In genomic region chr18:13382990-13383821, GRCh38 we compare ENCODE assay signal across 12 cellular contexts.
A peak's percentile ranks its signal among the peaks of the same experiment; 100 is the strongest.
DNase-seq lines count a peak whose midpoint lies in the region; ATAC-seq and TF ChIP-seq lines count a peak whose summit lies in the region.
"Had no signal": no experiment of that assay in that cellular context is flagged by ENCODE, and none has a peak within 500 bp of the region (broad histone marks: within the 10 kb centered on the region; RNA-seq: fewer than 3 reads in every experiment).

No MANE protein-coding gene starts in this region.

- H3K27me3 ChIP-seq in right cardiac atrium (ENCODE audit: control insufficient read depth, insufficient read depth) (no peaks in the 10 kb centered on the region), spleen (replicated peaks in 1 of 7) (no peaks in the 10 kb centered on the region)

- H3K4me3 Mint-ChIP-seq in activated T-cell treated with anti-CD3 and anti-CD28 coated beads, Interleukin-2, amount 50 U/mL, for 4 hours: peak overlapping the region; percentile 86

- H3K4me1 Mint-ChIP-seq in activated T-cell treated with anti-CD3 and anti-CD28 coated beads, Interleukin-2, amount 50 U/mL, for 4 hours (ENCODE audit: low read depth): peaks cover 61% of the 10 kb centered on the region

- no peak for TF ChIP-seq POLR2A in spleen (IDR thresholded peaks at IDR 0.05)

- peak overlapping the region; percentile 91 for H3K27ac ChIP-seq in right cardiac atrium (ENCODE audit: low read length)
- peak overlapping the region; percentile 55 to 90 (median 80) for H3K27ac ChIP-seq in spleen
- H3K27ac ChIP-seq: 22Rv1 had no signal

- intact Hi-C loops in right cardiac atrium (cut with DNase I) (loop anchor here in 3 of 4 donors (5.0 to 10.0 kb wide), 4 partner anchors 62 to 168 kb away; partner anchors contain the start of gene LDLRAD4 (in 1 of the 3)), spleen (cut with DNase I; ENCODE audit: low total_unique reads) (loop anchor here (5.0 kb wide), 1 partner anchor 166 kb away; the partner anchor contains the start of gene LDLRAD4)

- H3K27me3 Mint-ChIP-seq in activated T-cell treated with anti-CD3 and anti-CD28 coated beads, Interleukin-2, amount 50 U/mL, for 4 hours (ENCODE audit: low read depth): no peaks in the 10 kb centered on the region

- peaks cover 4% of the 10 kb centered on the region for H3K36me3 Mint-ChIP-seq in activated T-cell treated with anti-CD3 and anti-CD28 coated beads, Interleukin-2, amount 50 U/mL, for 4 hours (ENCODE audit: insufficient read depth)

- peaks cover 0 to 9% (median 0%) of the 10 kb centered on the region in 6 donors for H3K36me3 ChIP-seq in spleen

- no peaks in the 10 kb centered on the region for H3K9me3 Mint-ChIP-seq in activated T-cell treated with anti-CD3 and anti-CD28 coated beads, Interleukin-2, amount 50 U/mL, for 4 hours

- H3K4me1 ChIP-seq in right cardiac atrium (ENCODE audit: control insufficient read depth, insufficient read depth, low read length) (peaks cover 18% of the 10 kb centered on the region), spleen (peaks cover 15 to 51% (median 23%) of the 10 kb centered on the region in 6 donors)

- H3K9me3 ChIP-seq in right cardiac atrium (ENCODE audit: control insufficient read depth, low read length): no peaks in the 10 kb centered on the region
- no peaks in the 10 kb centered on the region for H3K9me3 ChIP-seq in spleen

- TF ChIP-seq CTCF in spleen (IDR thresholded peaks at IDR 0.05 in 8 of 11, conservative IDR thresholded peaks at IDR 0.05 in 3 of 11): no peak

- WGBS in right cardiac atrium: 86% methylated on average over 19 of the region's 19 CpGs
- WGBS in spleen, 5 donors: 81 to 89% (median 87%) methylated on average over 18 to 19 of the region's 19 CpGs

- peak; percentile 40 for DNase-seq in DMS79 treated with DMSO at 0.1 percent for 48 hours (lab: John Stamatoyannopoulos, UW)
- no peak for DNase-seq in DMS79 (lab: John Stamatoyannopoulos, UW)
- no peak for DNase-seq in activated T-cell treated with anti-CD3 and anti-CD28 coated beads, Interleukin-2, amount 50 U/mL, for 4 hours
- DNase-seq in right cardiac atrium: no peak
- DNase-seq in spleen: no peak
- no peak for DNase-seq in dedifferentiated amniotic fluid mesenchymal stem cell (ENCODE audit: extremely low spot score)
- DNase-seq in AG08395 (ENCODE audit: low spot score): no peak
- DNase-seq: hypothalamus; NCI-H2227 treated with DMSO at 0.1 percent for 48 hours; stimulated activated CD8-positive, alpha-beta memory T cell treated with anti-CD3 and anti-CD28 coated beads, Interleukin-4, amount 100 ng/mL, for 48 hours had no signal

- peak; percentile 26 to 47 for ATAC-seq in activated T-cell treated with anti-CD3 and anti-CD28 coated beads, Interleukin-2, amount 50 U/mL, for 4 hours
- ATAC-seq in right cardiac atrium (no peak), HG02763 (IDR thresholded peaks at IDR 0.05; ENCODE audit: unreplicated experiment) (no peak)

- no peak overlapping the region for H3K4me3 ChIP-seq in right cardiac atrium (ENCODE audit: low read length)
- H3K4me3 ChIP-seq in spleen: peak overlapping the region in 3 of 8 donors; percentile 18 to 60 (median 29)

Comparison
In these comparisons a context has a peak if more than half of its experiments do, and no peak if none do; other contexts are left out.
1. ATAC-seq: peak in activated T-cell treated with anti-CD3 and anti-CD28 coated beads, Interleukin-2, amount 50 U/mL, for 4 hours (2 of 2); none in right cardiac atrium (0 of 2) and HG02763 (single experiment).